Comparison of ENCODE assay signal across 16 cellular contexts in genomic region chr2:239142296-239142695, GRCh38.
DNase-seq lines count a peak whose midpoint lies in the region; ATAC-seq and TF ChIP-seq lines count a peak whose summit lies in the region.
"Had no signal": no experiment of that assay in that cellular context is flagged by ENCODE, and none has a peak within 500 bp of the region (broad histone marks: within the 10 kb centered on the region; RNA-seq: fewer than 3 reads in every experiment).

No MANE protein-coding gene starts in this region.

- no peak for ATAC-seq in CD4-positive, CD25-positive, alpha-beta regulatory T cell (ENCODE audit: low read depth in 2 of 2)
- no peak for ATAC-seq in lower lobe of right lung
- ATAC-seq in HG03097 (IDR thresholded peaks at IDR 0.05; ENCODE audit: low FRiP score, unreplicated experiment) = no peak

- peaks cover 36% of the 10 kb centered on the region for H3K36me3 Mint-ChIP-seq in CD4-positive, CD25-positive, alpha-beta regulatory T cell
- H3K36me3 Mint-ChIP-seq in activated CD4-positive, alpha-beta T cell treated with anti-CD3 and anti-CD28 coated beads, Interleukin-2, amount 10 ng/mL, durations not matched to agents 7 days and 5 days (ENCODE audit: low read depth) = peaks cover 60% of the 10 kb centered on the region

- TF ChIP-seq CTCF in lower lobe of right lung (IDR thresholded peaks at IDR 0.05) = no peak

- no peak overlapping the region for H2BK5ac ChIP-seq in neuronal stem cell (ENCODE audit: low read length)

- no peak for DNase-seq in CD4-positive, CD25-positive, alpha-beta regulatory T cell
- DNase-seq in lower lobe of right lung = peak; percentile 31
- no peak for DNase-seq in neuronal stem cell (ENCODE audit: low spot score)
- no peak for DNase-seq in activated CD4-positive, alpha-beta T cell treated with anti-CD3 and anti-CD28 coated beads, Interleukin-2, amount 10 ng/mL, durations not matched to agents 7 days and 5 days
- DNase-seq in NCI-H69 (lab: John Stamatoyannopoulos, UW) = no peak
- DNase-seq: ACHN; BE2C; C1 segment of cervical spinal cord; Caco-2; CD4-positive, alpha-beta T cell; DMS79; GDM1 had no signal

- no peak overlapping the region for H4K8ac ChIP-seq in neuronal stem cell (ENCODE audit: low read depth, low read length)

- no CpG with 5 or more reads among the region's 13 CpGs for WGBS in neuronal stem cell (ENCODE audit: extremely low coverage in 2 of 2, insufficient read length in 2 of 2, insufficient replicate concordance in 1 of 2), 2 donors

- H3K9me3 ChIP-seq in CD4-positive, CD25-positive, alpha-beta regulatory T cell (ENCODE audit: control insufficient read depth in 2 of 2, low read length in 2 of 2) = no peaks in the 10 kb centered on the region
- H3K9me3 ChIP-seq in lower lobe of right lung = no peaks in the 10 kb centered on the region
- H3K9me3 ChIP-seq in neuronal stem cell (replicated peaks in 1 of 2; ENCODE audit: control insufficient read depth in 2 of 2, insufficient read depth in 1 of 2, low read depth in 1 of 2, low read length in 2 of 2) = no peaks in the 10 kb centered on the region
- H3K9me3 ChIP-seq: BE2C, Caco-2, HAP-1 had no signal

- no peak overlapping the region for H3K4me3 Mint-ChIP-seq in CD4-positive, CD25-positive, alpha-beta regulatory T cell
- no peak overlapping the region for H3K4me3 Mint-ChIP-seq in activated CD4-positive, alpha-beta T cell treated with anti-CD3 and anti-CD28 coated beads, Interleukin-2, amount 10 ng/mL, durations not matched to agents 7 days and 5 days
- H3K4me3 Mint-ChIP-seq: CD4-positive, alpha-beta T cell had no signal

- no peaks in the 10 kb centered on the region for H3K27me3 Mint-ChIP-seq in CD4-positive, CD25-positive, alpha-beta regulatory T cell
- H3K27me3 Mint-ChIP-seq in activated CD4-positive, alpha-beta T cell treated with anti-CD3 and anti-CD28 coated beads, Interleukin-2, amount 10 ng/mL, durations not matched to agents 7 days and 5 days = no peaks in the 10 kb centered on the region
- H3K27me3 Mint-ChIP-seq: CD4-positive, alpha-beta T cell had no signal

- H3K18ac ChIP-seq in neuronal stem cell (ENCODE audit: low read length) = no peak overlapping the region

- no peaks in the 10 kb centered on the region for H3K79me1 ChIP-seq in neuronal stem cell (ENCODE audit: low read depth, low read length)

- H2BK120ac ChIP-seq in neuronal stem cell (ENCODE audit: low read depth, low read length) = no peak overlapping the region

- H2BK15ac ChIP-seq in neuronal stem cell (ENCODE audit: low read length) = no peak overlapping the region

- H3K4ac ChIP-seq in neuronal stem cell (ENCODE audit: low read length) = no peak overlapping the region

- H3K4me2 ChIP-seq in neuronal stem cell (ENCODE audit: insufficient read depth, low read length, poor library complexity, severe bottlenecking) = no peak overlapping the region

- H3K4me1 Mint-ChIP-seq in CD4-positive, CD25-positive, alpha-beta regulatory T cell = peaks cover 0 to 2% (median 0%) of the 10 kb centered on the region in 4 donors
- peaks cover 4% of the 10 kb centered on the region for H3K4me1 Mint-ChIP-seq in activated CD4-positive, alpha-beta T cell treated with anti-CD3 and anti-CD28 coated beads, Interleukin-2, amount 10 ng/mL, durations not matched to agents 7 days and 5 days

- H3K14ac ChIP-seq in neuronal stem cell (ENCODE audit: low read length) = peak overlapping the region; percentile 44

- no peak overlapping the region for H3K9ac ChIP-seq in neuronal stem cell (ENCODE audit: low read depth, low read length, poor library complexity)
- H3K9ac ChIP-seq: GM23248 had no signal

- H3K9me3 Mint-ChIP-seq in CD4-positive, CD25-positive, alpha-beta regulatory T cell = peaks cover 0 to 3% (median 0%) of the 10 kb centered on the region in 7 donors
- no peaks in the 10 kb centered on the region for H3K9me3 Mint-ChIP-seq in activated CD4-positive, alpha-beta T cell treated with anti-CD3 and anti-CD28 coated beads, Interleukin-2, amount 10 ng/mL, durations not matched to agents 7 days and 5 days
- H3K9me3 Mint-ChIP-seq: CD4-positive, alpha-beta T cell had no signal

- peak overlapping the region; percentile 22 for H3K23ac ChIP-seq in neuronal stem cell (ENCODE audit: low read depth, low read length, poor library complexity)

- POLR2A ChIA-PET in activated CD4-positive, alpha-beta T cell treated with anti-CD3 and anti-CD28 coated beads, Interleukin-2, amount 10 ng/mL, durations not matched to agents 7 days and 5 days (lab: Charles Lee) = no interaction called here

- H3K4me1 ChIP-seq in CD4-positive, CD25-positive, alpha-beta regulatory T cell (ENCODE audit: control insufficient read depth, insufficient read depth, low read length, poor library complexity, severe bottlenecking) = no peaks in the 10 kb centered on the region
- H3K4me1 ChIP-seq in lower lobe of right lung = no peaks in the 10 kb centered on the region
- H3K4me1 ChIP-seq in neuronal stem cell (ENCODE audit: control insufficient read depth in 2 of 2, insufficient read depth in 1 of 2, low read depth in 1 of 2, low read length in 2 of 2) = no peaks in the 10 kb centered on the region
- H3K4me1 ChIP-seq: BE2C, Caco-2, HAP-1 had no signal

- H3K4me3 ChIP-seq in CD4-positive, CD25-positive, alpha-beta regulatory T cell (ENCODE audit: low read depth, low read length) = no peak overlapping the region
- H3K4me3 ChIP-seq in lower lobe of right lung (no peak overlapping the region), neuronal stem cell (ENCODE audit: low read length in 2 of 2) (no peak overlapping the region)
- H3K4me3 ChIP-seq: GM23248, HAP-1 had no signal

- H2AFZ ChIP-seq in neuronal stem cell (ENCODE audit: low read length) = no peak overlapping the region
- H2AFZ ChIP-seq: GM23248 had no signal

- CTCF ChIA-PET in activated CD4-positive, alpha-beta T cell treated with anti-CD3 and anti-CD28 coated beads, Interleukin-2, amount 10 ng/mL, durations not matched to agents 7 days and 5 days (lab: Charles Lee) = no interaction called here

- no peak overlapping the region for H3K27ac ChIP-seq in CD4-positive, CD25-positive, alpha-beta regulatory T cell (ENCODE audit: insufficient read depth, low read length, poor library complexity, severe bottlenecking)
- peak overlapping the region; percentile 37 for H3K27ac ChIP-seq in angular gyrus (ENCODE audit: low read depth, low read length)
- no peak overlapping the region for H3K27ac ChIP-seq in lower lobe of right lung
- no peak overlapping the region for H3K27ac ChIP-seq in neuronal stem cell (replicated peaks; ENCODE audit: low read length)
- H3K27ac ChIP-seq: GM23248 had no signal

- H3K27ac Mint-ChIP-seq in CD4-positive, CD25-positive, alpha-beta regulatory T cell = peak overlapping the region in 2 of 3 donors; percentile 67 to 83
- no peak overlapping the region for H3K27ac Mint-ChIP-seq in activated CD4-positive, alpha-beta T cell treated with anti-CD3 and anti-CD28 coated beads, Interleukin-2, amount 10 ng/mL, durations not matched to agents 7 days and 5 days
- H3K27ac Mint-ChIP-seq: CD4-positive, alpha-beta T cell had no signal

- intact Hi-C loops in lower lobe of right lung (cut with DNase I) = no loop called here

- H2BK12ac ChIP-seq in neuronal stem cell (ENCODE audit: low read length) = no peak overlapping the region

- no peak overlapping the region for H4K91ac ChIP-seq in neuronal stem cell (ENCODE audit: low read depth, low read length, poor library complexity)

- H2AK5ac ChIP-seq in neuronal stem cell (ENCODE audit: low read depth, low read length) = no peak overlapping the region

- H3K27me3 ChIP-seq in CD4-positive, CD25-positive, alpha-beta regulatory T cell (ENCODE audit: control insufficient read depth, insufficient read depth, low read length) = no peaks in the 10 kb centered on the region
- H3K27me3 ChIP-seq in lower lobe of right lung (ENCODE audit: low read depth) (no peaks in the 10 kb centered on the region), neuronal stem cell (ENCODE audit: control insufficient read depth in 3 of 3, insufficient read depth in 3 of 3, low read depth in 1 of 3, low read length in 3 of 3) (no peaks in the 10 kb centered on the region)
- H3K27me3 ChIP-seq: BE2C had no signal

- peaks cover 86% of the 10 kb centered on the region for H3K36me3 ChIP-seq in CD4-positive, CD25-positive, alpha-beta regulatory T cell (ENCODE audit: control insufficient read depth, insufficient read depth, low read length)
- H3K36me3 ChIP-seq in lower lobe of right lung = peaks cover 77% of the 10 kb centered on the region
- H3K36me3 ChIP-seq in neuronal stem cell (replicated peaks in 1 of 2; ENCODE audit: control insufficient read depth in 2 of 2, insufficient read depth in 2 of 2, low read length in 2 of 2) = peaks cover 26 to 72% of the 10 kb centered on the region in 2 donors
- H3K36me3 ChIP-seq: HAP-1 had no signal
